In the genomic region with DNA sequence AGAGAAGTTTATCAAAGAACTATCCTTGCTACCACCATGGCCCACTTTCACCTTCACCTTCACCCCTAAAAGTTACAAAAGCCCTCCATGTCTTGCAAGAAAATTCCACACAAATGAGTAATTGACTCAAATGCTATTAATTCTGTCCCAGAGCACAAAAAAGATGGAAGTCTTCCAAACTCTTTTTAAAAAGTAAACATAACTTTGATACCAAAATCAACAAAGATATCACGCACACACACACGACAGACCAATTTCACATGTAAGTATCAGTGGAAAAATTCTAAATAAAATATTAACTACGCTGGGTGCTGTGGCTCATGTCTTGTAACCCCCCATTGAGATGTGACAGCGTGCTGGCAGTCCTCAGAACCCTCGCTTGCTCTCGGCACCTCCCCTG, we compare ENCODE assay signal across 12 cellular contexts. TPM values are rescaled to one million over a fixed set of nuclear protein-coding genes. Genes with fewer than 3 reads are reported as not detected.
A peak's percentile ranks its signal among the peaks of the same experiment; 100 is the strongest.
DNase-seq lines count a peak whose midpoint lies in the region; ATAC-seq and TF ChIP-seq lines count a peak whose summit lies in the region.
"Had no signal": no experiment of that assay in that cellular context is flagged by ENCODE, and none has a peak within 500 bp of the region (broad histone marks: within the 10 kb centered on the region; RNA-seq: fewer than 3 reads in every experiment).

No MANE protein-coding gene starts in this region.

- no peak overlapping the region for H2AFZ ChIP-seq in ACC112 (ENCODE audit: low read length, unreplicated experiment)

- ATAC-seq in GM18498 (IDR thresholded peaks at IDR 0.05; ENCODE audit: unreplicated experiment): no peak
- ATAC-seq: sciatic nerve had no signal

- H3K9me3 Mint-ChIP-seq in IgD-negative memory B cell: no peaks in the 10 kb centered on the region
- H3K9me3 Mint-ChIP-seq in nephron: no peaks in the 10 kb centered on the region

- H3K36me3 ChIP-seq in ACC112 (ENCODE audit: insufficient read depth, low read length): no peaks in the 10 kb centered on the region
- no peaks in the 10 kb centered on the region for H3K36me3 ChIP-seq in brain microvascular endothelial cell (replicated peaks)

- peak overlapping the region; percentile 89 for H3K27ac ChIP-seq in ACC112 (ENCODE audit: low read depth, low read length)
- peak overlapping the region; percentile 28 for H3K27ac ChIP-seq in brain microvascular endothelial cell

- H3K4me3 Mint-ChIP-seq in IgD-negative memory B cell: peak overlapping the region; percentile 13 to 97 (median 59)
- H3K4me3 Mint-ChIP-seq in nephron: peak overlapping the region; percentile 68 to 82 (median 70)

- H3K4me1 Mint-ChIP-seq in IgD-negative memory B cell (peaks cover 11 to 38% (median 25%) of the 10 kb centered on the region in 3 donors), nephron (peaks cover 25% of the 10 kb centered on the region)

- in situ Hi-C loops in brain microvascular endothelial cell (cut with HindIII; ENCODE audit: low pct_ligation_motif_present, low sequenced_read_pairs): loop anchor here (25.0 kb wide), 1 partner anchor 287 kb away; no protein-coding TSS in a partner anchor

- H3K36me3 Mint-ChIP-seq in IgD-negative memory B cell (no peaks in the 10 kb centered on the region), nephron (ENCODE audit: low read depth) (peaks cover 13% of the 10 kb centered on the region)

- H3K27me3 Mint-ChIP-seq in IgD-negative memory B cell: no peaks in the 10 kb centered on the region
- no peaks in the 10 kb centered on the region for H3K27me3 Mint-ChIP-seq in nephron (ENCODE audit: low read depth)

- DNase-seq in brain microvascular endothelial cell: peak; percentile 12
- no peak for DNase-seq in DMS 273 treated with DMSO at 0.1 percent for 48 hours (lab: John Stamatoyannopoulos, UW)
- DNase-seq in NCI-H2107 (lab: John Stamatoyannopoulos, UW): no peak
- no peak for DNase-seq in cerebellum (ENCODE audit: low spot score)
- DNase-seq: head of caudate nucleus, NCI-H2081, testis had no signal

- H3K27me3 ChIP-seq in ACC112 (ENCODE audit: insufficient read depth, low read length) (no peaks in the 10 kb centered on the region), brain microvascular endothelial cell (replicated peaks) (no peaks in the 10 kb centered on the region)
- H3K27me3 ChIP-seq: testis had no signal

- H3K27ac Mint-ChIP-seq in IgD-negative memory B cell: peak overlapping the region; percentile 76 to 98 (median 96)
- peak overlapping the region; percentile 81 to 92 (median 84) for H3K27ac Mint-ChIP-seq in nephron

- H3K4me3 ChIP-seq in ACC112 (ENCODE audit: low read depth, low read length) (peak overlapping the region; percentile 92; the same call in 1 of the 2 replicates), brain microvascular endothelial cell (ENCODE audit: low read depth, low read length) (no peak overlapping the region)

- peaks cover 22% of the 10 kb centered on the region for H3K79me2 ChIP-seq in ACC112 (ENCODE audit: control insufficient read depth, insufficient read depth, low read length, unreplicated experiment)

- TF ChIP-seq CTCF in brain microvascular endothelial cell (IDR thresholded peaks at IDR 0.05; ENCODE audit: low read depth, low read length, missing control alignments) (no peak), nephron (IDR thresholded peaks at IDR 0.05; ENCODE audit: unreplicated experiment in 3 of 3) (no peak)

- peaks cover 8% of the 10 kb centered on the region for H3K4me1 ChIP-seq in ACC112 (ENCODE audit: control insufficient read depth, insufficient read depth, low read length, unreplicated experiment)

RNA-seq across cellular contexts. Expression of gene MCCC1, which starts 1.1 kb away (rescaled TPM):
- 32.4 TPM for polyA plus RNA-seq in IgD-negative memory B cell
- total RNA-seq in cerebellum: 27.0 TPM
